In genomic region chr1:9250336-9250585, GRCh38 we compare ENCODE assay signal across 2 cellular contexts.
TF ChIP-seq lines count a peak whose summit lies in the region.

No MANE protein-coding gene starts in this region.

TF ChIP-seq in HEK293, 187 proteins besides CTCF, POLR2A, EP300 and RAD21:
- TF ChIP-seq YY1 (tag by site-specific recombination; IDR thresholded peaks at IDR 0.05) (no peak), ZFHX2 (tag by site-specific recombination; conservative IDR thresholded peaks at IDR 0.05) (peak; percentile 89), ZNF341 (tag by site-specific recombination; IDR thresholded peaks at IDR 0.05; ENCODE audit: low read depth) (peak; percentile 79; the same call in 1 of the 2 replicates), EGR2 (tag by site-specific recombination; IDR thresholded peaks at IDR 0.05; ENCODE audit: low read depth) (peak; percentile 95), BCL11B (tag by site-specific recombination; IDR thresholded peaks at IDR 0.05; ENCODE audit: low read depth) (no peak), HIC1 (tag by site-specific recombination; IDR thresholded peaks at IDR 0.05) (no peak)

TF ChIP-seq in K562, 482 proteins besides CTCF, POLR2A, EP300 and RAD21:
- TF ChIP-seq NR2C2 (CRISPR knock-in tag; IDR thresholded peaks at IDR 0.05) (no peak), NR2C2 (tag; IDR thresholded peaks at IDR 0.05) (peak; percentile 30; the same call in 1 of the 2 replicates), MTF1 (CRISPR knock-in tag; IDR thresholded peaks at IDR 0.05; ENCODE audit: borderline replicate concordance) (no peak)
